Comparison of ENCODE assay signal across 20 cellular contexts in the genomic region with DNA sequence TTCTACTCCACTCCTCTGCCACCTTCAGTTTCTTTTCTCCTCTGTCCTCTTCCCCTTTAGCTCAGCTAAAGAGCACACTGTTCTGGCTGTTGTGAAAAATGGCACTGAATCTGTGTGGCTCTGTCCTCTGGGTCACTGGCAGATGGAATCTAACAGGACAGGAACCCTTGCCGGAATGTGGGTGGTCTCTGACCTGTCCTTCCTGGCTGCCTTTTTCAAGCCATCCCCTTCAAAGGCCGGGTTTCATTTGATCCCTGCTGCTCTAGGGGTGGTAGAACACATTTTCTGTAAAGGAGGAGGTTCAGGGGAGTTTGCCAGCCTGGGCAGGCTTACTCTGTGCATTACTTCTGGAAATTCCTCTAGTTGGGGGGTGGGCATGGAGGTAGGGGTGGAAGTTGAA.
"Had no signal": no experiment of that assay in that cellular context is flagged by ENCODE, and none has a peak within 500 bp of the region (broad histone marks: within the 10 kb centered on the region; RNA-seq: fewer than 3 reads in every experiment).

No MANE protein-coding gene starts in this region.

- H3K4me3 Mint-ChIP-seq: mesothelial cell of epicardium; nephron; stimulated activated naive CD8-positive, alpha-beta T cell treated with anti-CD3 and anti-CD28 coated beads, Interleukin-15, amount 100 ng/mL, for 72 hours had no signal

- H3K4me1 Mint-ChIP-seq: nephron; stimulated activated naive CD8-positive, alpha-beta T cell treated with anti-CD3 and anti-CD28 coated beads, Interleukin-15, amount 100 ng/mL, for 72 hours had no signal

- H3K9me3 ChIP-seq: adrenal gland, breast epithelium, esophagus muscularis mucosa, lower lobe of right lung, prostate gland, upper lobe of left lung had no signal

- ATAC-seq: activated naive CD4-positive, alpha-beta T cell treated with anti-CD3 and anti-CD28 coated beads, Interleukin-2, amount 50 U/mL, for 72 hours; left colon; lower lobe of right lung; right cardiac atrium; stimulated activated naive CD8-positive, alpha-beta T cell treated with anti-CD3 and anti-CD28 coated beads, Interleukin-15, amount 100 ng/mL, for 72 hours had no signal

- H3K36me3 ChIP-seq: adrenal gland, breast epithelium, esophagus muscularis mucosa, lower lobe of right lung, prostate gland, upper lobe of left lung had no signal

- H3K27ac Mint-ChIP-seq: mesothelial cell of epicardium, nephron had no signal

- DNase-seq: activated CD4-positive, alpha-beta T cell treated with anti-CD3 and anti-CD28 coated beads, Interleukin-2, amount 50 U/mL, for 4 hours; activated gamma-delta T cell; adrenal gland; effector CD4-positive, alpha-beta T cell; left colon; lower lobe of right lung; right cardiac atrium; small intestine; stimulated activated CD4-positive, alpha-beta T cell treated with anti-CD3 and anti-CD28 coated beads, Interleukin-15, amount 100 ng/mL, for 24 hours; stimulated activated CD4-positive, alpha-beta T cell treated with anti-CD3 and anti-CD28 coated beads, Interleukin-2, amount 100 ng/mL, for 48 hours; stimulated activated naive CD8-positive, alpha-beta T cell treated with anti-CD3 and anti-CD28 coated beads, Interleukin-15, amount 100 ng/mL, for 72 hours; T-helper 2 cell; upper lobe of left lung; WERI-Rb-1 had no signal

- H3K27me3 ChIP-seq: adrenal gland, breast epithelium, esophagus muscularis mucosa, upper lobe of left lung had no signal

- H3K27ac ChIP-seq: adrenal gland, breast epithelium, esophagus muscularis mucosa, lower lobe of right lung, prostate gland, upper lobe of left lung, WERI-Rb-1 had no signal

- H3K4me1 ChIP-seq: breast epithelium, lower lobe of right lung, prostate gland had no signal

- H3K4me3 ChIP-seq: adrenal gland, breast epithelium, esophagus muscularis mucosa, lower lobe of right lung, prostate gland, upper lobe of left lung had no signal

- H3K9me3 Mint-ChIP-seq: activated naive CD4-positive, alpha-beta T cell treated with anti-CD3 and anti-CD28 coated beads, Interleukin-2, amount 50 U/mL, for 72 hours; mesothelial cell of epicardium; nephron had no signal
